In the genomic region with DNA sequence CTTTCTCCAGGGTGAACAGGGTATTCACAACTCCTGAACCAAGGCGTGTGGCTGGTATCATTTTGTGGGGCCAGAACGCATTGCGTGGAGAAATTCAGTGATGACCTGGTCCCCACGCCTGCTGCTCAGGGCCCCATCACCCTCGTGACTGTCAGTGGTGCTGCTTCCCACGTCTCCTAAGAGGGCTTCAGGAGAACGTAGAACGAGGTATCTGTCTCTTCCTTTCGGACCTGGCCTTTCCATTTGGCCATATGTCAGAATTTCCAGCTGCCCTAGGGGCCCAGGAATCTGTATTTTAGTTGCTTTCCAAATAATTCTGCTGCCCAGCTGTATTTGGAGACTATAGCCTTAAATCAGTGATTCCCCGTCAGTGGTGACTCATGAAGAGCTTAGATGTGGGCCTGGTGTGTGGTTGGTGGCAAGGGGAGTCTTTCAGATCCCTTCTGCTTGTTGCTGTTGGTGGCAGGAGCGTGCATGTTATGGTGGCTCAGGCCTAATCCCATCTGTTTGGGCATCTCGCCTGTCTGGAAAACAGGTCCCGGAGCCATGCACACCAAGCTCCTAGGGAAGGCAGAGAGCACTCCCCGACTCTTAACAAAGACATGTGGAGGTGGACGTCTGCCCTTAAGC, we compare ENCODE assay signal across 14 cellular contexts. TPM values are rescaled to one million over a fixed set of nuclear protein-coding genes. Genes with fewer than 3 reads are reported as not detected.
DNase-seq lines count a peak whose midpoint lies in the region; ATAC-seq, FAIRE-seq and TF ChIP-seq lines count a peak whose summit lies in the region.
"Had no signal": no experiment of that assay in that cellular context is flagged by ENCODE, and none has a peak within 500 bp of the region (broad histone marks: within the 10 kb centered on the region; RNA-seq: fewer than 3 reads in every experiment).

No MANE protein-coding gene starts in this region.

- POLR2A ChIA-PET in activated CD8-positive, alpha-beta T cell treated with anti-CD3 and anti-CD28 coated beads for 36 hours (lab: Charles Lee) = interaction anchor here (1.2 kb wide), 1 partner anchor 10 kb away, joined by 3 read pairs; no protein-coding TSS in a partner anchor
- POLR2A ChIA-PET in activated CD8-positive, alpha-beta T cell treated with anti-CD3 and anti-CD28 coated beads, Interleukin-2, amount 10 ng/mL, durations not matched to agents 7 days and 5 days (lab: Charles Lee) = no interaction called here
- POLR2A ChIA-PET in SK-N-SH (lab: Yijun Ruan, JAX) (no interaction called here), endothelial cell of umbilical vein (lab: Charles Lee) (no interaction called here)

- WGBS in SK-N-SH (ENCODE audit: low lambda C conversion rate) = 68% methylated on average over 15 of the region's 15 CpGs
- WGBS in smooth muscle cell (ENCODE audit: low lambda C conversion rate) = 62% methylated on average over 15 of the region's 15 CpGs

- peaks cover 13% of the 10 kb centered on the region for H3F3A ChIP-seq in SK-N-SH (replicated peaks; ENCODE audit: insufficient read depth)
- peaks cover 22% of the 10 kb centered on the region for H3F3A ChIP-seq in smooth muscle cell (ENCODE audit: low read depth)

- intact Hi-C loops in activated CD8-positive, alpha-beta T cell treated with anti-CD3 and anti-CD28 coated beads for 36 hours (cut with micrococcal nuclease) = no loop called here
- intact Hi-C loops in endothelial cell of umbilical vein (cut with micrococcal nuclease) (no loop called here), left colon (cut with DNase I, micrococcal nuclease) (no loop called here)

- peak; percentile 49 for DNase-seq in activated CD8-positive, alpha-beta T cell treated with anti-CD3 and anti-CD28 coated beads for 36 hours
- DNase-seq in activated CD8-positive, alpha-beta T cell treated with anti-CD3 and anti-CD28 coated beads, Interleukin-2, amount 10 ng/mL, durations not matched to agents 7 days and 5 days = no peak
- DNase-seq in SK-N-SH (no peak), endothelial cell of umbilical vein (ENCODE audit: low read depth, low spot score) (no peak), smooth muscle cell (lab: John Stamatoyannopoulos, UW; ENCODE audit: unreplicated experiment) (no peak), NCI-H2029 treated with DMSO at 0.1 percent for 48 hours (lab: John Stamatoyannopoulos, UW) (no peak), left colon (no peak), NCI-H2196 (lab: John Stamatoyannopoulos, UW; ENCODE audit: unreplicated experiment) (no peak)
- DNase-seq: central memory CD4-positive, alpha-beta T cell; erythroblast; left lung; NCI-H1436 treated with DMSO at 0.1 percent for 48 hours; NCI-H526 treated with DMSO at 0.1 percent for 48 hours had no signal

- no peaks in the 10 kb centered on the region for H3K9me2 ChIP-seq in SK-N-SH

- H4K20me1 ChIP-seq in SK-N-SH (ENCODE audit: insufficient read depth) (no peaks in the 10 kb centered on the region), endothelial cell of umbilical vein (replicated peaks; ENCODE audit: control insufficient read depth, extremely low read depth, insufficient read depth, low read length) (no peaks in the 10 kb centered on the region), smooth muscle cell (ENCODE audit: low read depth) (peaks cover 15% of the 10 kb centered on the region)

- H3K36me3 Mint-ChIP-seq in activated CD8-positive, alpha-beta T cell treated with anti-CD3 and anti-CD28 coated beads for 36 hours (ENCODE audit: low read depth) = no peaks in the 10 kb centered on the region
- H3K36me3 Mint-ChIP-seq in activated CD8-positive, alpha-beta T cell treated with anti-CD3 and anti-CD28 coated beads, Interleukin-2, amount 10 ng/mL, durations not matched to agents 7 days and 5 days (ENCODE audit: low read depth) = no peaks in the 10 kb centered on the region

- no peak for TF ChIP-seq EP300 in SK-N-SH (IDR thresholded peaks at IDR 0.05; ENCODE audit: borderline replicate concordance in 1 of 2, low read depth in 1 of 2, low read length in 1 of 2)

- no peak overlapping the region for H3K4me2 ChIP-seq in SK-N-SH
- H3K4me2 ChIP-seq in endothelial cell of umbilical vein (ENCODE audit: insufficient read depth, low read length) = no peak overlapping the region
- H3K4me2 ChIP-seq in smooth muscle cell = peak overlapping the region; percentile 70

- no peak for TF ChIP-seq CTCF in activated CD8-positive, alpha-beta T cell treated with anti-CD3 and anti-CD28 coated beads for 36 hours (IDR thresholded peaks at IDR 0.05)
- TF ChIP-seq CTCF in SK-N-SH (IDR thresholded peaks at IDR 0.05) (no peak), endothelial cell of umbilical vein (IDR thresholded peaks at IDR 0.05; ENCODE audit: extremely low read depth in 1 of 2, insufficient read depth in 1 of 2, low read depth in 1 of 2, low read length in 2 of 2) (no peak), smooth muscle cell (IDR thresholded peaks at IDR 0.05; ENCODE audit: borderline replicate concordance, insufficient read depth, poor library complexity, severe bottlenecking) (no peak)

- peaks cover 9% of the 10 kb centered on the region for H3K4me1 Mint-ChIP-seq in activated CD8-positive, alpha-beta T cell treated with anti-CD3 and anti-CD28 coated beads for 36 hours (ENCODE audit: low read depth)
- H3K4me1 Mint-ChIP-seq in activated CD8-positive, alpha-beta T cell treated with anti-CD3 and anti-CD28 coated beads, Interleukin-2, amount 10 ng/mL, durations not matched to agents 7 days and 5 days (ENCODE audit: low read depth) = peaks cover 9% of the 10 kb centered on the region

- no peaks in the 10 kb centered on the region for H3K9me1 ChIP-seq in endothelial cell of umbilical vein (replicated peaks; ENCODE audit: control insufficient read depth, extremely low read depth, insufficient read depth, low read length)

- ATAC-seq in activated CD8-positive, alpha-beta T cell treated with anti-CD3 and anti-CD28 coated beads for 36 hours = peak; percentile 79
- ATAC-seq in activated CD8-positive, alpha-beta T cell treated with anti-CD3 and anti-CD28 coated beads, Interleukin-2, amount 10 ng/mL, durations not matched to agents 7 days and 5 days = no peak
- ATAC-seq in left colon = no peak

- H3K79me2 ChIP-seq in SK-N-SH (ENCODE audit: insufficient read depth) (peaks cover 37% of the 10 kb centered on the region), endothelial cell of umbilical vein (ENCODE audit: control insufficient read depth, insufficient read depth, low read length) (peaks cover 9% of the 10 kb centered on the region), smooth muscle cell (ENCODE audit: low read depth) (peaks cover 29% of the 10 kb centered on the region)

- no peak overlapping the region; a peak in 1 of 4 replicates for H3K4me3 ChIP-seq in SK-N-SH (ENCODE audit: low read depth in 2 of 2, low read length in 1 of 2)
- H3K4me3 ChIP-seq in endothelial cell of umbilical vein (replicated peaks in 1 of 3; ENCODE audit: insufficient read depth in 1 of 3, low read depth in 1 of 3, low read length in 3 of 3) = no peak overlapping the region
- H3K4me3 ChIP-seq in smooth muscle cell = no peak overlapping the region
- H3K4me3 ChIP-seq: left lung had no signal

- TF ChIP-seq POLR2A in endothelial cell of umbilical vein (IDR thresholded peaks at IDR 0.05; ENCODE audit: low read depth, low read length) = no peak

- TF ChIP-seq RAD21 in SK-N-SH (IDR thresholded peaks at IDR 0.05; ENCODE audit: low read length) = no peak

- no peaks in the 10 kb centered on the region for H3K9me3 ChIP-seq in SK-N-SH
- H3K9me3 ChIP-seq in endothelial cell of umbilical vein (replicated peaks; ENCODE audit: control insufficient read depth, insufficient read depth, low read length) = no peaks in the 10 kb centered on the region
- H3K9me3 ChIP-seq in smooth muscle cell (replicated peaks; ENCODE audit: low read depth) = no peaks in the 10 kb centered on the region
- H3K9me3 ChIP-seq: left lung had no signal

- H3K27ac ChIP-seq in SK-N-SH (ENCODE audit: low read depth in 2 of 2, low read length in 1 of 2) (no peak overlapping the region), endothelial cell of umbilical vein (ENCODE audit: insufficient read depth, low read depth, low read length) (peak overlapping the region; percentile 71), smooth muscle cell (ENCODE audit: low read depth) (peak overlapping the region; percentile 92)
- H3K27ac ChIP-seq: VCaP had no signal

- dilution Hi-C loops in endothelial cell of umbilical vein (cut with MboI; ENCODE audit: extremely low pct_ligation_motif_present, low sequenced_read_pairs) = no loop called here

- no peak overlapping the region for H3K4me3 Mint-ChIP-seq in activated CD8-positive, alpha-beta T cell treated with anti-CD3 and anti-CD28 coated beads for 36 hours
- no peak overlapping the region for H3K4me3 Mint-ChIP-seq in activated CD8-positive, alpha-beta T cell treated with anti-CD3 and anti-CD28 coated beads, Interleukin-2, amount 10 ng/mL, durations not matched to agents 7 days and 5 days

- CTCF ChIA-PET in activated CD8-positive, alpha-beta T cell treated with anti-CD3 and anti-CD28 coated beads for 36 hours (lab: Charles Lee) = interaction anchor here (1.2 kb wide), 2 partner anchors 14 to 18 kb away, joined by 3 read pairs; no protein-coding TSS in a partner anchor
- CTCF ChIA-PET in activated CD8-positive, alpha-beta T cell treated with anti-CD3 and anti-CD28 coated beads, Interleukin-2, amount 10 ng/mL, durations not matched to agents 7 days and 5 days (lab: Charles Lee) = no interaction called here
- CTCF ChIA-PET in SK-N-SH (lab: Yijun Ruan, JAX) (interaction anchor here (1.0 kb wide), 1 partner anchor 10 kb away, joined by 3 read pairs; no protein-coding TSS in a partner anchor), endothelial cell of umbilical vein (lab: Charles Lee) (interaction anchor here (1.0 to 2.4 kb wide), 7 partner anchors 8 to 147 kb away, joined by 3 to 11 read pairs (median 6); no protein-coding TSS in a partner anchor)

- H3K9me3 Mint-ChIP-seq in activated CD8-positive, alpha-beta T cell treated with anti-CD3 and anti-CD28 coated beads for 36 hours = no peaks in the 10 kb centered on the region
- H3K9me3 Mint-ChIP-seq in activated CD8-positive, alpha-beta T cell treated with anti-CD3 and anti-CD28 coated beads, Interleukin-2, amount 10 ng/mL, durations not matched to agents 7 days and 5 days (ENCODE audit: insufficient read depth) = no peaks in the 10 kb centered on the region

- no peaks in the 10 kb centered on the region for H3K36me3 ChIP-seq in SK-N-SH (replicated peaks in 1 of 2; ENCODE audit: control insufficient read depth in 1 of 2, insufficient read depth in 2 of 2, low read length in 1 of 2)
- H3K36me3 ChIP-seq in endothelial cell of umbilical vein (ENCODE audit: control insufficient read depth in 2 of 2, extremely low read depth in 1 of 2, insufficient read depth in 2 of 2, low read length in 2 of 2) = no peaks in the 10 kb centered on the region
- no peaks in the 10 kb centered on the region for H3K36me3 ChIP-seq in smooth muscle cell (ENCODE audit: low read depth)
- H3K36me3 ChIP-seq: left lung had no signal

- H3K9ac ChIP-seq in SK-N-SH = no peak overlapping the region
- H3K9ac ChIP-seq in endothelial cell of umbilical vein (replicated peaks; ENCODE audit: extremely low read depth, insufficient read depth, low read length) = peak overlapping the region; percentile 51
- peak overlapping the region; percentile 49 for H3K9ac ChIP-seq in smooth muscle cell (ENCODE audit: low read depth)

- BruUV-seq in endothelial cell of umbilical vein (replicated peaks; lab: Mats Ljungman, UMichigan) = no TSS peak

- FAIRE-seq in endothelial cell of umbilical vein (lab: Jason Lieb, UNC) = no peak

- no peak overlapping the region for H3K27ac Mint-ChIP-seq in activated CD8-positive, alpha-beta T cell treated with anti-CD3 and anti-CD28 coated beads for 36 hours
- no peak overlapping the region for H3K27ac Mint-ChIP-seq in activated CD8-positive, alpha-beta T cell treated with anti-CD3 and anti-CD28 coated beads, Interleukin-2, amount 10 ng/mL, durations not matched to agents 7 days and 5 days

- H2AFZ ChIP-seq in SK-N-SH (ENCODE audit: low read depth) = no peak overlapping the region
- H2AFZ ChIP-seq in endothelial cell of umbilical vein (ENCODE audit: low read depth, low read length) = no peak overlapping the region
- no peak overlapping the region for H2AFZ ChIP-seq in smooth muscle cell (ENCODE audit: low read depth)

- H3K27me3 Mint-ChIP-seq in activated CD8-positive, alpha-beta T cell treated with anti-CD3 and anti-CD28 coated beads for 36 hours = no peaks in the 10 kb centered on the region
- H3K27me3 Mint-ChIP-seq in activated CD8-positive, alpha-beta T cell treated with anti-CD3 and anti-CD28 coated beads, Interleukin-2, amount 10 ng/mL, durations not matched to agents 7 days and 5 days (ENCODE audit: low read depth) = no peaks in the 10 kb centered on the region

- no peaks in the 10 kb centered on the region for H3K27me3 ChIP-seq in SK-N-SH (ENCODE audit: insufficient read depth)
- H3K27me3 ChIP-seq in endothelial cell of umbilical vein (ENCODE audit: control insufficient read depth in 2 of 2, insufficient read depth in 2 of 2, low read length in 2 of 2) = no peaks in the 10 kb centered on the region
- no peaks in the 10 kb centered on the region for H3K27me3 ChIP-seq in smooth muscle cell (ENCODE audit: low read depth)
- H3K27me3 ChIP-seq: left lung had no signal

- H3K4me1 ChIP-seq in SK-N-SH (ENCODE audit: control insufficient read depth in 1 of 2, insufficient read depth in 2 of 2, low read depth in 1 of 2, low read length in 1 of 2) (peaks cover 0 to 31% of the 10 kb centered on the region in 2 experiments; a peak in 2 of 4 replicates), endothelial cell of umbilical vein (ENCODE audit: control insufficient read depth, extremely low read depth, insufficient read depth, low read length) (peaks cover 55% of the 10 kb centered on the region), smooth muscle cell (ENCODE audit: low read depth) (peaks cover 11% of the 10 kb centered on the region)

RNA-seq across cellular contexts. Expression of gene NPAS2, which starts 56.4 kb away (rescaled TPM):
- 10 to 100 TPM; 14.4 to 15.2 TPM for total RNA-seq in activated CD8-positive, alpha-beta T cell treated with anti-CD3 and anti-CD28 coated beads for 36 hours
- 1 to 10 TPM; 5.5 to 6.2 TPM for total RNA-seq in activated CD8-positive, alpha-beta T cell treated with anti-CD3 and anti-CD28 coated beads, Interleukin-2, amount 10 ng/mL, durations not matched to agents 7 days and 5 days
- polyA plus RNA-seq in SK-N-SH (2012; rRNA removed) (40.1 and 58.5 TPM in 2 replicates), endothelial cell of umbilical vein (29.0 and 34.7 TPM in 2 replicates), smooth muscle cell (20.2 and 24.3 TPM in 2 replicates)
- polyA plus RNA-seq in SK-N-SH (2012; cell fraction: cytosol; rRNA removed) = 36.6 and 46.2 TPM in 2 replicates
- 96.4 and 147 TPM in 2 replicates for polyA plus RNA-seq in SK-N-SH (2012; cell fraction: nucleus; rRNA removed)
- total RNA-seq in endothelial cell of umbilical vein (34.4 and 53.9 TPM in 2 replicates), smooth muscle cell (10.8 and 20.7 TPM in 2 replicates), left colon (10 to 100 TPM; 59.5 to 59.6 TPM)
- polyA plus RNA-seq in endothelial cell of umbilical vein (2011; cell fraction: cytosol; rRNA removed) = 16.6 and 22.8 TPM in 2 replicates
- 63.1 and 70.0 TPM in 2 replicates for polyA plus RNA-seq in endothelial cell of umbilical vein (2011; cell fraction: nucleus; rRNA removed)
- 41.1 and 51.9 TPM in 2 replicates for polyA plus RNA-seq in endothelial cell of umbilical vein (2012)
- polyA minus RNA-seq in endothelial cell of umbilical vein = 38.6 and 40.9 TPM in 2 replicates
- 3.3 TPM for polyA minus RNA-seq in endothelial cell of umbilical vein (2011; cell fraction: cytosol; rRNA and poly(A)+ RNA removed)
- 46.1 and 69.1 TPM in 2 replicates for polyA minus RNA-seq in endothelial cell of umbilical vein (2011; cell fraction: nucleus; rRNA and poly(A)+ RNA removed)

Comparison
In these comparisons a context has a peak if more than half of its experiments do, and no peak if none do; other contexts are left out.
1. H3K27ac ChIP-seq: peak in endothelial cell of umbilical vein (single experiment) and smooth muscle cell (single experiment); none in SK-N-SH (0 of 2).